Comparison of ENCODE assay signal across 8 cellular contexts in genomic region chr6:32153835-32154513, GRCh38.
DNase-seq lines count a peak whose midpoint lies in the region; ATAC-seq lines count a peak whose summit lies in the region.

Gene PPT2, plus strand, starts transcription at chr6:32154141. Its CDS starts 454 bp downstream, at chr6:32154595.

- H3K27me3 ChIP-seq in effector memory CD4-positive, alpha-beta T cell (replicated peaks; ENCODE audit: control insufficient read depth, insufficient read depth, low read length, poor library complexity, severe bottlenecking): peaks cover 5% of the 10 kb centered on the region

- H3K4me3 ChIP-seq in effector memory CD4-positive, alpha-beta T cell (ENCODE audit: insufficient read depth, low read depth, low read length, poor library complexity, severe bottlenecking): peak within 1 kb of the TSS; percentile 67

- no peaks in the 10 kb centered on the region for H3K36me3 ChIP-seq in effector memory CD4-positive, alpha-beta T cell (ENCODE audit: control insufficient read depth, insufficient read depth, low read length)

- peak within 1 kb of the TSS; percentile 61 for H3K27ac ChIP-seq in effector memory CD4-positive, alpha-beta T cell (ENCODE audit: insufficient read depth, low read length, poor library complexity, severe bottlenecking)

- ATAC-seq in GM18858 (IDR thresholded peaks at IDR 0.05; ENCODE audit: unreplicated experiment): no peak

- H3K9me3 ChIP-seq in effector memory CD4-positive, alpha-beta T cell (ENCODE audit: control insufficient read depth, low read length): no peaks in the 10 kb centered on the region

- H3K4me1 ChIP-seq in effector memory CD4-positive, alpha-beta T cell (ENCODE audit: control insufficient read depth, insufficient read depth, low read length, poor library complexity, severe bottlenecking): peaks cover 18% of the 10 kb centered on the region

- DNase-seq in DMS79 (lab: John Stamatoyannopoulos, UW): peak; percentile 75
- DNase-seq in HS-27A (ENCODE audit: low read depth): peak; percentile 90
- peak; percentile 64 to 80 for DNase-seq in NOMO-1 (lab: John Stamatoyannopoulos, UW; ENCODE audit: unreplicated experiment in 2 of 2)
- DNase-seq in activated CD8-positive, alpha-beta memory T cell treated with anti-CD3 and anti-CD28 coated beads for 48 hours (ENCODE audit: low read depth in 2 of 3, low spot score in 2 of 3): peak; percentile 73 to 76 (median 75)
- DNase-seq in effector memory CD4-positive, alpha-beta T cell: peak; percentile 36 to 49 (median 44)
- DNase-seq in medulla oblongata (ENCODE audit: extremely low spot score): peak; percentile 93
- DNase-seq in stimulated activated CD4-positive, alpha-beta T cell treated with anti-CD3 and anti-CD28 coated beads, TNF-alpha, amount 100 ng/mL, for 24 hours (ENCODE audit: low read depth in 3 of 3): peak; percentile 43 to 81 (median 60)
